Comparison of ENCODE assay signal across 8 cellular contexts in genomic region chr3:4750306-4751056, GRCh38.
A peak's percentile ranks its signal among the peaks of the same experiment; 100 is the strongest.
DNase-seq lines count a peak whose midpoint lies in the region; ATAC-seq and TF ChIP-seq lines count a peak whose summit lies in the region.

No MANE protein-coding gene starts in this region.

- TF ChIP-seq CTCF in mesothelial cell of epicardium (IDR thresholded peaks at IDR 0.05; ENCODE audit: unreplicated experiment), result no peak
- TF ChIP-seq CTCF in transverse colon (IDR thresholded peaks at IDR 0.05), result no peak

- DNase-seq in activated naive CD4-positive, alpha-beta T cell treated with anti-CD3 and anti-CD28 coated beads for 36 hours, result peak; percentile 25
- no peak for DNase-seq in activated naive CD4-positive, alpha-beta T cell (lab: John Stamatoyannopoulos, UW)
- DNase-seq in cerebellum (ENCODE audit: low spot score) (peak; percentile 81), mesothelial cell of epicardium (ENCODE audit: low spot score in 2 of 2, unreplicated experiment in 2 of 2) (no peak), transverse colon (no peak), NCI-H128 (lab: John Stamatoyannopoulos, UW; ENCODE audit: unreplicated experiment) (no peak), RPMI8226 (no peak)

- H3K27me3 Mint-ChIP-seq in activated naive CD4-positive, alpha-beta T cell treated with anti-CD3 and anti-CD28 coated beads for 36 hours (ENCODE audit: low read depth), result no peaks in the 10 kb centered on the region
- no peaks in the 10 kb centered on the region for H3K27me3 Mint-ChIP-seq in mesothelial cell of epicardium (ENCODE audit: low read depth)

- in situ Hi-C loops in transverse colon (cut with MboI; ENCODE audit: low pct_ligation_motif_present in 1 of 4, low pct_unique_long_range_greater_than_20kb in 1 of 4, low sequenced_read_pairs in 3 of 4), result no loop called here

- H3K36me3 Mint-ChIP-seq in activated naive CD4-positive, alpha-beta T cell treated with anti-CD3 and anti-CD28 coated beads for 36 hours (ENCODE audit: low read depth), result peaks cover 18% of the 10 kb centered on the region
- no peaks in the 10 kb centered on the region for H3K36me3 Mint-ChIP-seq in mesothelial cell of epicardium

- no peak overlapping the region for H3K4me3 ChIP-seq in transverse colon

- H3K27ac Mint-ChIP-seq in activated naive CD4-positive, alpha-beta T cell treated with anti-CD3 and anti-CD28 coated beads for 36 hours, result peak overlapping the region; percentile 71
- peak overlapping the region; percentile 96 for H3K27ac Mint-ChIP-seq in mesothelial cell of epicardium

- no peaks in the 10 kb centered on the region for H3K36me3 ChIP-seq in transverse colon

- H3K27me3 ChIP-seq in transverse colon, result no peaks in the 10 kb centered on the region

- H3K4me1 ChIP-seq in transverse colon, result peaks cover 28 to 37% (median 31%) of the 10 kb centered on the region in 4 donors

- ATAC-seq in HG03108 (IDR thresholded peaks at IDR 0.05; ENCODE audit: unreplicated experiment), result no peak

- CTCF ChIA-PET in activated naive CD4-positive, alpha-beta T cell treated with anti-CD3 and anti-CD28 coated beads for 36 hours (lab: Charles Lee), result interaction anchor here (0.7 kb wide), 1 partner anchor 29 kb away, joined by 3 read pairs; no protein-coding TSS in a partner anchor

- 13 to 40% methylated on average over 1 to 7 of the region's 7 CpGs for WGBS in transverse colon (ENCODE audit: low coverage in 1 of 2), 2 donors

- intact Hi-C loops in activated naive CD4-positive, alpha-beta T cell treated with anti-CD3 and anti-CD28 coated beads for 36 hours (cut with micrococcal nuclease), result loop anchor here (1.0 kb wide), 1 partner anchor 27 kb away; no protein-coding TSS in a partner anchor
- intact Hi-C loops in transverse colon (cut with DNase I; ENCODE audit: low total_unique reads), result no loop called here

- H3K9me3 ChIP-seq in transverse colon, result no peaks in the 10 kb centered on the region

- peak overlapping the region; percentile 68 to 76 (median 76) for H3K27ac ChIP-seq in transverse colon

- TF ChIP-seq POLR2A in transverse colon (IDR thresholded peaks at IDR 0.05), result no peak

- peak; percentile 31 for TF ChIP-seq EP300 in transverse colon (IDR thresholded peaks at IDR 0.05; ENCODE audit: low read depth)

- H3K9me3 Mint-ChIP-seq in activated naive CD4-positive, alpha-beta T cell treated with anti-CD3 and anti-CD28 coated beads for 36 hours, result no peaks in the 10 kb centered on the region
- no peaks in the 10 kb centered on the region for H3K9me3 Mint-ChIP-seq in mesothelial cell of epicardium

- H3K4me1 Mint-ChIP-seq in activated naive CD4-positive, alpha-beta T cell treated with anti-CD3 and anti-CD28 coated beads for 36 hours (ENCODE audit: low read depth), result peaks cover 21% of the 10 kb centered on the region
- H3K4me1 Mint-ChIP-seq in mesothelial cell of epicardium, result peaks cover 28% of the 10 kb centered on the region

- no peak overlapping the region for H3K4me3 Mint-ChIP-seq in activated naive CD4-positive, alpha-beta T cell treated with anti-CD3 and anti-CD28 coated beads for 36 hours
- no peak overlapping the region for H3K4me3 Mint-ChIP-seq in mesothelial cell of epicardium

Comparison
In these comparisons a context has a peak if more than half of its experiments do, and no peak if none do; other contexts are left out.
1. DNase-seq: peak in activated naive CD4-positive, alpha-beta T cell treated with anti-CD3 and anti-CD28 coated beads for 36 hours (single experiment) and cerebellum (single experiment); none in activated naive CD4-positive, alpha-beta T cell (0 of 4), mesothelial cell of epicardium (0 of 2), transverse colon (single experiment), NCI-H128 (single experiment) and RPMI8226 (single experiment).